In genomic region chr5:132388244-132389050, GRCh38 we compare ENCODE assay signal across 9 cellular contexts. TPM values are rescaled to one million over a fixed set of nuclear protein-coding genes. Genes with fewer than 3 reads are reported as not detected.
A peak's percentile ranks its signal among the peaks of the same experiment; 100 is the strongest.
DNase-seq lines count a peak whose midpoint lies in the region; TF ChIP-seq lines count a peak whose summit lies in the region.
"Had no signal": no experiment of that assay in that cellular context is flagged by ENCODE, and none has a peak within 500 bp of the region (broad histone marks: within the 10 kb centered on the region; RNA-seq: fewer than 3 reads in every experiment).

No MANE protein-coding gene starts in this region.

- TF ChIP-seq CTCF in MM.1S (IDR thresholded peaks at IDR 0.05; ENCODE audit: low read length) (no peak), endodermal cell (conservative IDR thresholded peaks at IDR 0.05) (no peak)

- H3K27ac ChIP-seq in MM.1S (ENCODE audit: low read length) (no peak overlapping the region), endodermal cell (ENCODE audit: low read depth, low read length) (no peak overlapping the region), muscle layer of colon (ENCODE audit: low read depth, low read length) (peak overlapping the region; percentile 91)

- H3K9me2 ChIP-seq in MM.1S (replicated peaks; ENCODE audit: insufficient read depth, low read length), result no peaks in the 10 kb centered on the region

- H3K4me3 Mint-ChIP-seq in endodermal cell, result no peak overlapping the region
- H3K4me3 Mint-ChIP-seq in activated CD4-positive, alpha-beta T cell treated with anti-CD3 and anti-CD28 coated beads, Interleukin-2, amount 10 ng/mL, durations not matched to agents 24 days and 14 days, result no peak overlapping the region
- H3K4me3 Mint-ChIP-seq: IgD-negative memory B cell had no signal

- 84 to 86% methylated on average over 4 to 8 of the region's 8 CpGs for WGBS in endodermal cell (ENCODE audit: insufficient coverage in 1 of 2, insufficient read length in 1 of 2), 2 experiments

- H3K9ac ChIP-seq in MM.1S (ENCODE audit: low read length) (no peak overlapping the region), endodermal cell (ENCODE audit: extremely low read depth, low read length, poor library complexity, severe bottlenecking) (no peak overlapping the region), muscle layer of colon (ENCODE audit: low read length) (peak overlapping the region; percentile 18)

- H3K4me2 ChIP-seq in MM.1S (ENCODE audit: low read depth, low read length), result no peak overlapping the region

- intact Hi-C loops in activated CD4-positive, alpha-beta T cell treated with anti-CD3 and anti-CD28 coated beads, Interleukin-2, amount 10 ng/mL, durations not matched to agents 24 days and 14 days (cut with micrococcal nuclease), result loop anchor here (5.0 kb wide), 3 partner anchors 151 to 349 kb away; partner anchors contain the start of gene KIF3A

- H3K27me3 ChIP-seq in MM.1S (replicated peaks; ENCODE audit: insufficient read depth, low read length) (no peaks in the 10 kb centered on the region), endodermal cell (ENCODE audit: control insufficient read depth, insufficient read depth, low read length, poor library complexity, severe bottlenecking) (no peaks in the 10 kb centered on the region), muscle layer of colon (ENCODE audit: control insufficient read depth in 1 of 2, insufficient read depth in 2 of 2, low read length in 2 of 2) (no peaks in the 10 kb centered on the region)

- DNase-seq in A172 (ENCODE audit: low spot score) (peak; percentile 74), MM.1S (peak; percentile 48), endodermal cell (peak; percentile 36), NCI-H1417 (lab: John Stamatoyannopoulos, UW) (no peak), inferior parietal cortex (ENCODE audit: extremely low spot score) (no peak)
- no peak for DNase-seq in activated CD4-positive, alpha-beta T cell treated with anti-CD3 and anti-CD28 coated beads, Interleukin-2, amount 10 ng/mL, durations not matched to agents 24 days and 14 days
- DNase-seq in stimulated activated CD4-positive, alpha-beta T cell treated with anti-CD3 and anti-CD28 coated beads, Interleukin-15, amount 100 ng/mL, for 24 hours, result no peak

- no peaks in the 10 kb centered on the region for H3K79me2 ChIP-seq in MM.1S (ENCODE audit: low read length)

- H3K36me3 Mint-ChIP-seq in endodermal cell (ENCODE audit: low read depth), result no peaks in the 10 kb centered on the region
- H3K36me3 Mint-ChIP-seq in activated CD4-positive, alpha-beta T cell treated with anti-CD3 and anti-CD28 coated beads, Interleukin-2, amount 10 ng/mL, durations not matched to agents 24 days and 14 days (ENCODE audit: low read depth), result peaks cover 3% of the 10 kb centered on the region

- 0 out of 2 replicates have a peak, but pooled peaks cover 2% of the 10 kb centered on the region for H3F3A ChIP-seq in MM.1S (ENCODE audit: insufficient read depth, low read length)

- H3K9me3 ChIP-seq in MM.1S (replicated peaks; ENCODE audit: insufficient read depth, low read length) (no peaks in the 10 kb centered on the region), endodermal cell (ENCODE audit: control insufficient read depth, low read length) (no peaks in the 10 kb centered on the region), muscle layer of colon (ENCODE audit: low read length) (no peaks in the 10 kb centered on the region)

- peaks cover 31% of the 10 kb centered on the region for H3K4me1 ChIP-seq in MM.1S (ENCODE audit: low read length)
- H3K4me1 ChIP-seq in endodermal cell (ENCODE audit: control insufficient read depth, insufficient read depth, low read length), result peaks cover 18% of the 10 kb centered on the region
- peaks cover 58% of the 10 kb centered on the region for H3K4me1 ChIP-seq in muscle layer of colon (ENCODE audit: insufficient read depth, low read length)

- H3K27me3 Mint-ChIP-seq in endodermal cell (ENCODE audit: insufficient read depth), result no peaks in the 10 kb centered on the region
- no peaks in the 10 kb centered on the region for H3K27me3 Mint-ChIP-seq in activated CD4-positive, alpha-beta T cell treated with anti-CD3 and anti-CD28 coated beads, Interleukin-2, amount 10 ng/mL, durations not matched to agents 24 days and 14 days
- H3K27me3 Mint-ChIP-seq: IgD-negative memory B cell had no signal

- H4K20me1 ChIP-seq in MM.1S (ENCODE audit: insufficient read depth, low read length), result no peaks in the 10 kb centered on the region

- H3K9me3 Mint-ChIP-seq in endodermal cell, result no peaks in the 10 kb centered on the region
- H3K9me3 Mint-ChIP-seq in activated CD4-positive, alpha-beta T cell treated with anti-CD3 and anti-CD28 coated beads, Interleukin-2, amount 10 ng/mL, durations not matched to agents 24 days and 14 days, result no peaks in the 10 kb centered on the region
- H3K9me3 Mint-ChIP-seq: IgD-negative memory B cell had no signal

- no peak overlapping the region for H3K27ac Mint-ChIP-seq in endodermal cell
- H3K27ac Mint-ChIP-seq in activated CD4-positive, alpha-beta T cell treated with anti-CD3 and anti-CD28 coated beads, Interleukin-2, amount 10 ng/mL, durations not matched to agents 24 days and 14 days, result no peak overlapping the region

- peaks cover 20% of the 10 kb centered on the region for H3K4me1 Mint-ChIP-seq in endodermal cell
- H3K4me1 Mint-ChIP-seq in activated CD4-positive, alpha-beta T cell treated with anti-CD3 and anti-CD28 coated beads, Interleukin-2, amount 10 ng/mL, durations not matched to agents 24 days and 14 days, result peaks cover 62% of the 10 kb centered on the region

- no peak overlapping the region for H3K4me3 ChIP-seq in MM.1S (ENCODE audit: low read length)
- no peak overlapping the region for H3K4me3 ChIP-seq in endodermal cell (ENCODE audit: low read length)
- H3K4me3 ChIP-seq in muscle layer of colon (ENCODE audit: low read depth in 1 of 2, low read length in 2 of 2), result peak overlapping the region in 1 of 2 donors; percentile 37

- H2AFZ ChIP-seq in MM.1S (ENCODE audit: low read length), result no peak overlapping the region

- H3K36me3 ChIP-seq in MM.1S (replicated peaks; ENCODE audit: insufficient read depth, low read length) (no peaks in the 10 kb centered on the region), endodermal cell (ENCODE audit: control insufficient read depth, insufficient read depth, low read length) (no peaks in the 10 kb centered on the region), muscle layer of colon (ENCODE audit: insufficient read depth, low read length) (peaks cover 15% of the 10 kb centered on the region)

RNA-seq across cellular contexts. Expression of gene SLC22A5, which starts 18.9 kb away (rescaled TPM):
- total RNA-seq in A172 (2014; rRNA removed; shearing (Covaris generic)), result 5.7 and 5.9 TPM in 2 replicates
- 1 to 10 TPM; 4.9 to 8.2 TPM for total RNA-seq in endodermal cell
- polyA plus RNA-seq in endodermal cell (2013, experiment 1 of 2), result 2.2 TPM
- polyA plus RNA-seq in endodermal cell (2013, experiment 2 of 2), result 2.2 TPM
- total RNA-seq in activated CD4-positive, alpha-beta T cell treated with anti-CD3 and anti-CD28 coated beads, Interleukin-2, amount 10 ng/mL, durations not matched to agents 24 days and 14 days, result 4.9 and 5.5 TPM in 2 replicates

Comparison
In these comparisons a context has a peak if more than half of its experiments do, and no peak if none do; other contexts are left out.
1. DNase-seq: peak in A172 (single experiment), MM.1S (single experiment) and endodermal cell (single experiment); none in NCI-H1417 (0 of 3), activated CD4-positive, alpha-beta T cell treated with anti-CD3 and anti-CD28 coated beads, Interleukin-2, amount 10 ng/mL, durations not matched to agents 24 days and 14 days (single experiment), stimulated activated CD4-positive, alpha-beta T cell treated with anti-CD3 and anti-CD28 coated beads, Interleukin-15, amount 100 ng/mL, for 24 hours (single experiment) and inferior parietal cortex (single experiment).